Comparison of ENCODE assay signal across 31 cellular contexts in genomic region chr2:204737296-204737695, GRCh38.
"Had no signal": no experiment of that assay in that cellular context is flagged by ENCODE, and none has a peak within 500 bp of the region (broad histone marks: within the 10 kb centered on the region; RNA-seq: fewer than 3 reads in every experiment).

No MANE protein-coding gene starts in this region.

- ATAC-seq: activated naive CD4-positive, alpha-beta T cell treated with anti-CD3 and anti-CD28 coated beads, Interleukin-2, amount 50 U/mL, for 72 hours; activated naive CD8-positive, alpha-beta T cell treated with anti-CD3 and anti-CD28 coated beads, Interleukin-2, amount 50 U/mL, for 24 hours; activated T-cell treated with anti-CD3 and anti-CD28 coated beads, Interleukin-2, amount 50 U/mL, for 4 hours; activated T-cell treated with anti-CD3 and anti-CD28 coated beads, Interleukin-2, amount 50 U/mL, for 72 hours; activated T-helper 17 cell treated with anti-CD3 and anti-CD28 coated beads, Interleukin-2, amount 50 U/mL, for 72 hours; body of pancreas had no signal

- H3K27me3 ChIP-seq: adrenal gland, ascending aorta, body of pancreas, brain microvascular endothelial cell, breast epithelium, cardiac muscle cell had no signal

- H3K36me3 ChIP-seq: adrenal gland, ascending aorta, brain microvascular endothelial cell, breast epithelium, cardiac muscle cell had no signal

- H3K9me3 ChIP-seq: adrenal gland had no signal

- H3K27ac ChIP-seq: adrenal gland, ascending aorta, body of pancreas, brain microvascular endothelial cell, breast epithelium, cardiac muscle cell had no signal

- H3K4me1 ChIP-seq: adrenal gland, ascending aorta, body of pancreas, breast epithelium had no signal

- H3K4me3 ChIP-seq: adrenal gland, ascending aorta, body of pancreas, breast epithelium, cardiac muscle cell had no signal

- DNase-seq: activated effector memory CD4-positive, alpha-beta T cell treated with anti-CD3 and anti-CD28 coated beads, Interleukin-2, amount 50 U/mL, for 16 hours; activated effector memory CD4-positive, alpha-beta T cell treated with Interleukin-2 at 50 U/mL for 16 hours; activated gamma-delta T cell; activated gamma-delta T cell treated with Interleukin-2 at 50 U/mL for 16 hours; activated naive CD4-positive, alpha-beta T cell; activated naive CD4-positive, alpha-beta T cell treated with anti-CD3 and anti-CD28 coated beads for 36 hours; activated naive CD4-positive, alpha-beta T cell treated with anti-CD3 and anti-CD28 coated beads, Interleukin-2, amount 10 ng/mL, durations not matched to agents 7 days and 5 days; activated naive CD4-positive, alpha-beta T cell treated with anti-CD3 and anti-CD28 coated beads, Interleukin-2, amount 50 U/mL, for 16 hours; activated naive CD4-positive, alpha-beta T cell treated with Interleukin-2 at 50 U/mL for 16 hours; activated naive CD8-positive, alpha-beta T cell treated with anti-CD3 and anti-CD28 coated beads for 36 hours; activated naive CD8-positive, alpha-beta T cell treated with anti-CD3 and anti-CD28 coated beads, Interleukin-2, amount 10 ng/mL, durations not matched to agents 7 days and 5 days; activated naive CD8-positive, alpha-beta T cell treated with anti-CD3 and anti-CD28 coated beads, Interleukin-2, amount 50 U/mL, for 24 hours; activated T-cell treated with anti-CD3 and anti-CD28 coated beads, Interleukin-2, amount 50 U/mL, for 24 hours; activated T-cell treated with anti-CD3 and anti-CD28 coated beads, Interleukin-2, amount 50 U/mL, for 4 hours; activated T-cell treated with anti-CD3 and anti-CD28 coated beads, Interleukin-2, amount 50 U/mL, for 48 hours; activated T-cell treated with anti-CD3 and anti-CD28 coated beads, Interleukin-2, amount 50 U/mL, for 72 hours; adrenal gland; amniotic stem cell; amygdala; anterior cingulate cortex; aorta; body of pancreas; brain microvascular endothelial cell; caudate nucleus; central memory CD4-positive, alpha-beta T cell; cerebellar nuclear complex had no signal
